Comparison of ENCODE assay signal across 23 cellular contexts in the genomic region with DNA sequence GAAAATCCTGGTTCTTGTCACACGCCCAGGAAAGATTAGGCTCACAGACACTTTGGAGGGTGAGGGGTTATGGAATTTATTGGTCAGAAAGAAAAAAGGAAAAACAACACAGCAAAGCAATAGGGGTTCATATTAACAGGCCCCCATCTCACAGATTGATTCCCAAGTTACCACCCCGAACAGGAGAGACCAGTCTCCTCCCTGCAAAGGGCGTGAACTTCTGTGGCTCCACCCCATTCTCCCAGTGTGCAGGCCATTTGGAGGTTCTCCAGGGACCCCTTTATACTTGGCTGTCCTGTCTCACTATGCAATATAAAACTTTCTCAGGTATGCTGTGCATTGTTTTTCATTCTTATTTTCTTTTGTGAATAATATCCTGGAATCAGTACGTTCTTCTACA. TPM values are rescaled to one million over a fixed set of nuclear protein-coding genes. Genes with fewer than 3 reads are reported as not detected.
"Had no signal": no experiment of that assay in that cellular context is flagged by ENCODE, and none has a peak within 500 bp of the region (broad histone marks: within the 10 kb centered on the region; RNA-seq: fewer than 3 reads in every experiment).

No MANE protein-coding gene starts in this region.

- H3K4me2 ChIP-seq: neural progenitor cell had no signal

- ATAC-seq: activated CD4-positive, alpha-beta T cell treated with anti-CD3 and anti-CD28 coated beads for 36 hours; activated T-cell treated with anti-CD3 and anti-CD28 coated beads, Interleukin-2, amount 50 U/mL, for 4 hours; heart right ventricle; left lobe of liver; naive thymus-derived CD4-positive, alpha-beta T cell; stimulated activated naive CD8-positive, alpha-beta T cell treated with anti-CD3 and anti-CD28 coated beads, Interleukin-15, Interleukin-2, amounts not matched to agents 100 U/mL and 50 U/mL, for 24 hours had no signal

- H3K27me3 ChIP-seq: adrenal gland, ascending aorta, neural progenitor cell, thyroid gland had no signal

- H3K4me1 ChIP-seq: adrenal gland, thyroid gland had no signal

- H3K9me3 ChIP-seq: adrenal gland, ascending aorta, heart right ventricle, thyroid gland had no signal

- H3K36me3 ChIP-seq: adrenal gland, ascending aorta, thyroid gland had no signal

- H2AFZ ChIP-seq: neural progenitor cell had no signal

- H3K9ac ChIP-seq: neural progenitor cell had no signal

- H3K27ac ChIP-seq: adrenal gland, ascending aorta, neural progenitor cell, thyroid gland had no signal

- DNase-seq: activated B cell treated with CpG ODN at 0.5 μM for 24 hours; activated CD4-positive, alpha-beta T cell treated with anti-CD3 and anti-CD28 coated beads for 36 hours; activated CD4-positive, alpha-beta T cell treated with anti-CD3 and anti-CD28 coated beads, Interleukin-2, amount 50 U/mL, for 48 hours; activated CD8-positive, alpha-beta memory T cell treated with anti-CD3 and anti-CD28 coated beads, Interleukin-2, amount 50 U/mL, for 48 hours; activated naive CD4-positive, alpha-beta T cell; activated T-cell treated with anti-CD3 and anti-CD28 coated beads, Interleukin-2, amount 50 U/mL, for 4 hours; adrenal gland; central memory CD4-positive, alpha-beta T cell; effector memory CD4-positive, alpha-beta T cell; foreskin fibroblast; heart right ventricle; naive thymus-derived CD4-positive, alpha-beta T cell; retina; stimulated activated CD4-positive, alpha-beta T cell treated with anti-CD3 and anti-CD28 coated beads, Interleukin-12 subunit alpha, Interleukin-12 subunit beta, amount 100 ng/mL, for 4 hours; stimulated activated CD4-positive, alpha-beta T cell treated with anti-CD3 and anti-CD28 coated beads, Interleukin-4, amount 100 ng/mL, for 4 hours; stimulated activated naive CD8-positive, alpha-beta T cell treated with anti-CD3 and anti-CD28 coated beads, Interleukin-15, Interleukin-2, amounts not matched to agents 100 U/mL and 50 U/mL, for 24 hours; substantia nigra; T1000; thyroid gland had no signal

- H3K4me3 ChIP-seq: adrenal gland, ascending aorta, heart right ventricle, lung, neural progenitor cell, thyroid gland had no signal

RNA-seq across cellular contexts. Expression of gene FGF2, which starts 7.4 kb away (rescaled TPM):
- polyA plus RNA-seq: naive thymus-derived CD4-positive, alpha-beta T cell had no signal
